In genomic region chr20:9591080-9591479, GRCh38 we compare ENCODE assay signal across 8 cellular contexts.
"Had no signal": no experiment of that assay in that cellular context is flagged by ENCODE, and none has a peak within 500 bp of the region (broad histone marks: within the 10 kb centered on the region; RNA-seq: fewer than 3 reads in every experiment).

No MANE protein-coding gene starts in this region.

- ATAC-seq: GM12878 had no signal

- H3K4me3 ChIP-seq: GM12878 had no signal

- DNase-seq: GDM1, GF-D8 had no signal

- FAIRE-seq: G401.6, GM12878, GM12891, GM12892, GM18507, GM19239 had no signal
